In genomic region chr11:32819187-32819586, GRCh38 we compare ENCODE assay signal across 9 cellular contexts. TPM values are rescaled to one million over a fixed set of nuclear protein-coding genes. Genes with fewer than 3 reads are reported as not detected.
"Had no signal": no experiment of that assay in that cellular context is flagged by ENCODE, and none has a peak within 500 bp of the region (broad histone marks: within the 10 kb centered on the region; RNA-seq: fewer than 3 reads in every experiment).

No MANE protein-coding gene starts in this region.

- DNase-seq: Karpas-422, KBM-7, KG1 had no signal

- H3K4me2 ChIP-seq: KMS-11 had no signal

- FAIRE-seq: HTR-8/SVneo had no signal

- H3K9ac ChIP-seq: KMS-11 had no signal

- H3K27ac ChIP-seq: HL-60, KMS-11 had no signal

RNA-seq across cellular contexts. Expression of gene PRRG4, which starts 10.5 kb away (rescaled TPM):
- polyA plus RNA-seq: IgD-negative memory B cell had no signal

RNA-seq across cellular contexts. Expression of gene CCDC73, which starts 24.7 kb away (rescaled TPM):
- total RNA-seq: HT-29, HT1080 had no signal
- polyA plus RNA-seq: IgD-negative memory B cell had no signal
